ENCODE assay signal across 2 cellular contexts in the genomic region with DNA sequence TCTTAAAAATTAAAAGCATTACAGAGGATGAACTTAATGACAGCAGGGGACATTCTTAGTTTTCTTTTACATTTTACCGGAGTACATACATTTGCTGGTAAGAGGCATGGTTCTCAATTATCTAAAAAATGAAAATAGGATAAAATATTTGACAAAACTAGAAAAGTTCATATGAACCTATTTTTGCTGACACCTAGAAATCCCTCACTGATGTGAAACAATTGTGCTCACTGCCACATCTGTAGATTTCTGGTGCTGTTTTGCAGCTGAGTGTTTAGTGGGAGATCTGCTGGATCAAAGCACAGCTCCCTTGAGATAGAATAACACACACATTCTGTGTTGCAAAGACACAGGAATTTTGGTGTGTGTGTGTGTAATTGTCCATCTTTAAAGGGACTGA.
TF ChIP-seq lines count a peak whose summit lies in the region.

No MANE protein-coding gene starts in this region.

TF ChIP-seq in HepG2, 621 proteins besides CTCF, POLR2A, EP300 and RAD21:
- TF ChIP-seq, protein P1, sequence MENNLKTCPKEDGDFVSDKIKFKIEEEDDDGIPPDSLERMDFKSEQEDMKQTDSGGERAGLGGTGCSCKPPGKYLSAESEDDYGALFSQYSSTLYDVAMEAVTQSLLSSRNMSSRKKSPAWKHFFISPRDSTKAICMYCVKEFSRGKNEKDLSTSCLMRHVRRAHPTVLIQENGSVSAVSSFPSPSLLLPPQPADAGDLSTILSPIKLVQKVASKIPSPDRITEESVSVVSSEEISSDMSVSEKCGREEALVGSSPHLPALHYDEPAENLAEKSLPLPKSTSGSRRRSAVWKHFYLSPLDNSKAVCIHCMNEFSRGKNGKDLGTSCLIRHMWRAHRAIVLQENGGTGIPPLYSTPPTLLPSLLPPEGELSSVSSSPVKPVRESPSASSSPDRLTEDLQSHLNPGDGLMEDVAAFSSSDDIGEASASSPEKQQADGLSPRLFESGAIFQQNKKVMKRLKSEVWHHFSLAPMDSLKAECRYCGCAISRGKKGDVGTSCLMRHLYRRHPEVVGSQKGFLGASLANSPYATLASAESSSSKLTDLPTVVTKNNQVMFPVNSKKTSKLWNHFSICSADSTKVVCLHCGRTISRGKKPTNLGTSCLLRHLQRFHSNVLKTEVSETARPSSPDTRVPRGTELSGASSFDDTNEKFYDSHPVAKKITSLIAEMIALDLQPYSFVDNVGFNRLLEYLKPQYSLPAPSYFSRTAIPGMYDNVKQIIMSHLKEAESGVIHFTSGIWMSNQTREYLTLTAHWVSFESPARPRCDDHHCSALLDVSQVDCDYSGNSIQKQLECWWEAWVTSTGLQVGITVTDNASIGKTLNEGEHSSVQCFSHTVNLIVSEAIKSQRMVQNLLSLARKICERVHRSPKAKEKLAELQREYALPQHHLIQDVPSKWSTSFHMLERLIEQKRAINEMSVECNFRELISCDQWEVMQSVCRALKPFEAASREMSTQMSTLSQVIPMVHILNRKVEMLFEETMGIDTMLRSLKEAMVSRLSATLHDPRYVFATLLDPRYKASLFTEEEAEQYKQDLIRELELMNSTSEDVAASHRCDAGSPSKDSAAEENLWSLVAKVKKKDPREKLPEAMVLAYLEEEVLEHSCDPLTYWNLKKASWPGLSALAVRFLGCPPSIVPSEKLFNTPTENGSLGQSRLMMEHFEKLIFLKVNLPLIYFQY (CRISPR knock-in tag; IDR thresholded peaks at IDR 0.05; ENCODE audit: borderline replicate concordance), result no peak
- TF ChIP-seq MAFK (conservative IDR thresholded peaks at IDR 0.05 in 1 of 2, IDR thresholded peaks at IDR 0.05 in 1 of 2; ENCODE audit: low read length in 2 of 2), result peak; percentile 58 to 75
- TF ChIP-seq MAFF (IDR thresholded peaks at IDR 0.05; ENCODE audit: low read depth, low read length), result peak; percentile 54

TF ChIP-seq in endothelial cell of umbilical vein, 7 proteins besides CTCF, POLR2A, EP300 and RAD21 (continued from another document):
- TF ChIP-seq, protein P2, sequence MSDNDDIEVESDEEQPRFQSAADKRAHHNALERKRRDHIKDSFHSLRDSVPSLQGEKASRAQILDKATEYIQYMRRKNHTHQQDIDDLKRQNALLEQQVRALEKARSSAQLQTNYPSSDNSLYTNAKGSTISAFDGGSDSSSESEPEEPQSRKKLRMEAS (IDR thresholded peaks at IDR 0.05; ENCODE audit: insufficient read depth, insufficient read length), result no peak
